ENCODE assay signal across 19 cellular contexts in genomic region chr21:36040389-36040788, GRCh38.
"Had no signal": no experiment of that assay in that cellular context is flagged by ENCODE, and none has a peak within 500 bp of the region (broad histone marks: within the 10 kb centered on the region; RNA-seq: fewer than 3 reads in every experiment).

No MANE protein-coding gene starts in this region.

- H3K27ac ChIP-seq: heart left ventricle, neural progenitor cell, thyroid gland, uterus had no signal

- H3K27ac Mint-ChIP-seq: endodermal cell, neural progenitor cell, type B pancreatic cell had no signal

- H3K27me3 Mint-ChIP-seq: naive thymus-derived CD8-positive, alpha-beta T cell; type B pancreatic cell had no signal

- H3K4me3 ChIP-seq: coronary artery, heart left ventricle, mucosa of descending colon, neural progenitor cell, ovary, smooth muscle cell, thyroid gland, uterus had no signal

- DNase-seq: effector CD4-positive, alpha-beta T cell; endodermal cell; erythroblast; heart left ventricle; hippocampal formation; left colon; mucosa of descending colon; naive thymus-derived CD8-positive, alpha-beta T cell; nucleus accumbens; ovary; right cardiac atrium; stimulated activated CD4-positive, alpha-beta T cell treated with anti-CD3 and anti-CD28 coated beads, Interleukin-2, amount 100 ng/mL, for 48 hours; stimulated activated naive CD4-positive, alpha-beta T cell treated with Interleukin-2 at 50 U/mL for 16 hours; thyroid gland; uterus had no signal

- H3K9me3 ChIP-seq: heart left ventricle, mucosa of descending colon, ovary, thyroid gland, uterus had no signal

- H3K27me3 ChIP-seq: heart left ventricle, neural progenitor cell, ovary, thyroid gland, uterus had no signal

- H3K9me3 Mint-ChIP-seq: endodermal cell; naive thymus-derived CD8-positive, alpha-beta T cell; neural progenitor cell; type B pancreatic cell had no signal

- H3K36me3 ChIP-seq: ovary, uterus had no signal

- H2AFZ ChIP-seq: neural progenitor cell had no signal

- H3K4me3 Mint-ChIP-seq: endodermal cell; naive thymus-derived CD8-positive, alpha-beta T cell; neural progenitor cell; type B pancreatic cell had no signal

- H3K9ac ChIP-seq: neural progenitor cell had no signal

- H3K4me1 ChIP-seq: neural progenitor cell, uterus had no signal

- H3K4me2 ChIP-seq: neural progenitor cell, smooth muscle cell had no signal
